Comparison of ENCODE assay signal across 1 cellular context in the genomic region with DNA sequence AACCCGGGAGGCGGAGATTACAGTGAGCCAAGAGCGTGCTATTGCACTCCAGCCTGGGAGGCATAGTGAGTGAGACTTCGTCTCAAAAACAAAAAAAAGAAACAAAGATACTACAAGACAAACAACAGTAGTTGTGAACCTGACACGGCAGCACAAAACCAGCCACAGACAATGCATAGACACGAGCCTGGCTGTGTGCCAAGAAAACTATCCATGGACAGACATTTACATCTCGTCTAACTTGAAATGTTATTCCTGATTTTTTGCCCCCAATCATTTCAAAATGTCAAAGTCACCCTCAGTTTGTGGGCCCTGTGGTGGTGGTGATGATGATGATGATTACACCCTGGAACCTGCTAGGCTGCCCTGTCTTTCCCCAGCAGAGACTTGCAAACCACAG.
TF ChIP-seq lines count a peak whose summit lies in the region.

No MANE protein-coding gene starts in this region.

TF ChIP-seq in K562, 482 proteins besides CTCF, POLR2A, EP300 and RAD21:
- no peak for TF ChIP-seq GTF2A2 (tag; IDR thresholded peaks at IDR 0.05)
- TF ChIP-seq NFIX (CRISPR knock-in tag; IDR thresholded peaks at IDR 0.05; ENCODE audit: low read depth): peak; percentile 85
- TF ChIP-seq TCF7L2 (IDR thresholded peaks at IDR 0.05; ENCODE audit: low read depth, low read length): no peak
- TF ChIP-seq HDAC1 (IDR thresholded peaks at IDR 0.05): no peak
- no peak for TF ChIP-seq OTX1 (CRISPR knock-in tag; IDR thresholded peaks at IDR 0.05)
- TF ChIP-seq SMAD1 (IDR thresholded peaks at IDR 0.05; ENCODE audit: low read depth, low read length, partially characterized antibody): peak; percentile 54
- TF ChIP-seq ZNF175 (CRISPR knock-in tag; IDR thresholded peaks at IDR 0.05; ENCODE audit: low read depth): no peak
- TF ChIP-seq JUNB (CRISPR knock-in tag; conservative IDR thresholded peaks at IDR 0.05): no peak
- no peak for TF ChIP-seq NBN (IDR thresholded peaks at IDR 0.05; ENCODE audit: low read depth)
- no peak for TF ChIP-seq ATF3 (IDR thresholded peaks at IDR 0.05)
- no peak for TF ChIP-seq ATF3 (CRISPR knock-in tag; conservative IDR thresholded peaks at IDR 0.05)
- TF ChIP-seq SNRNP70 (optimal IDR thresholded peaks at IDR 0.05; ENCODE audit: low read depth, low read length): no peak
- peak; percentile 99 for TF ChIP-seq NFIC (IDR thresholded peaks at IDR 0.05)
